In the genomic region with DNA sequence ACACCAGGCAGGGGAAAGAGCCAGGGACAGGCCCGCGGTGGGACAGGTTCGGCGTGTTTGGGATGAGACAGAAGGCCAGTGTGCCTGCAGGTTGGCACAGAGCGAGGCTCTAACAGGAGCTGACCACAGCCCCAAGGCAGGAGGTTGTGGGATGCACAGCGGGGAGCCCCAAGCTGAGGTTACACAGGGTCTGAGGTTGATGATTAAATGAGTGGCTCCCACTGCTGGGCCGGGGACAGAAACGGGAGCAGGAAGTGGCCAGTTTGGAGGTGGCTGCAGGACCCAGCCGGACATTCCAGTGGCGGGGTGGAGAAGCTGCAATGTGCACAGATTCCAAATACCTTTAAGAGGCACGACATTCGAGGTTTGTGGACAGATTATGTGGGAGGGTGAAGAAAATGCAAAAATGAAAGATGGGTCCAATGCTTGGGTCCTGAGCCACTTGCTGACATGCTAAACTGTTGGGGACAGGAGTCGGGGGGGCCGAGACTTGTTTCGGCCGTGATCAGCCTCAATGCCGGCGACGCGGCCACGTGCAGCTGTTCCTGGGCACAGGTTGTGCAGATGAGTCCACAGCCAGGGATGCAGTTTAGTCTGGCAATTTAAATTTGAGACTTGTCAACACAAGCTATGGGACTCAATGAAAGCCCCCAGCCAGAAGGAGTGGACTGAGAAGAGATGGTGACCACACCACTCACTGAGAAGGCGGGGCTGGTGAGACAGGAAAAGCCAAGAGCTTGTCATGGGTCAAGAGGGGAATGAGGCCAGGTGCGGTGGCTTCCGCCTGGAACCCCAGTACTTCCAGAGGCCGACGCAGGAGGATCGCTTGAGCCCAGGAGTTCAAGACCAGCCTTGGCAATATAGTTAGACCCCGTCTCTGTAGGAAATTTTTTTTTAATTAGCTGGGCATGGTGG, we compare ENCODE assay signal across 25 cellular contexts. TPM values are rescaled to one million over a fixed set of nuclear protein-coding genes. Genes with fewer than 3 reads are reported as not detected.
DNase-seq lines count a peak whose midpoint lies in the region; ATAC-seq and TF ChIP-seq lines count a peak whose summit lies in the region.
"Had no signal": no experiment of that assay in that cellular context is flagged by ENCODE, and none has a peak within 500 bp of the region (broad histone marks: within the 10 kb centered on the region; RNA-seq: fewer than 3 reads in every experiment).

No MANE protein-coding gene starts in this region.

- H3K27ac Mint-ChIP-seq in Calu3 (ENCODE audit: unreplicated experiment) (peak overlapping the region; percentile 59), MCF 10A (ENCODE audit: low read depth, unreplicated experiment) (peak overlapping the region; percentile 36), HFFc6 (no peak overlapping the region)
- H3K27ac Mint-ChIP-seq: activated CD8-positive, alpha-beta memory T cell treated with anti-CD3 and anti-CD28 coated beads, Interleukin-2, amount 10 ng/mL, durations not matched to agents 7 days and 5 days; mesothelial cell of epicardium; T-helper 2 cell treated with Interferon-gamma antibody and Interleukin-4, amounts not matched to agents 5 μg/mL and 100 μg/mL, for 36 hours had no signal

- H3K36me3 ChIP-seq in osteoblast (ENCODE audit: insufficient read depth, low read length) (no peaks in the 10 kb centered on the region), mesendoderm (ENCODE audit: control insufficient read depth, insufficient read depth, low read length) (no peaks in the 10 kb centered on the region)
- H3K36me3 ChIP-seq: heart right ventricle, sigmoid colon had no signal

- H3K4me3 ChIP-seq in LNCaP clone FGC (ENCODE audit: low read depth, low read length), result no peak overlapping the region
- no peak overlapping the region for H3K4me3 ChIP-seq in osteoblast (ENCODE audit: insufficient read depth, low read length)
- no peak overlapping the region for H3K4me3 ChIP-seq in mesendoderm (ENCODE audit: low read length)
- H3K4me3 ChIP-seq: heart right ventricle, sigmoid colon had no signal

- no peak overlapping the region for H3K4ac ChIP-seq in mesendoderm (ENCODE audit: low read depth, low read length)

- BruUV-seq in Calu3 (replicated peaks; lab: Mats Ljungman, UMichigan) (no TSS peak), MCF 10A (replicated peaks; lab: Mats Ljungman, UMichigan) (no TSS peak)

- H3K27me3 ChIP-seq in osteoblast (ENCODE audit: insufficient read depth, low read length) (peaks cover 51% of the 10 kb centered on the region), mesendoderm (ENCODE audit: insufficient read depth, low read length, poor library complexity) (peaks cover 5% of the 10 kb centered on the region)

- CTCF ChIA-PET in Calu3 (lab: Charles Lee), result interaction anchor here (0.6 to 2.5 kb wide), 6 partner anchors 11 to 269 kb away, joined by 3 to 12 read pairs (median 4); partner anchors contain the start of gene CBX8
- CTCF ChIA-PET in MCF 10A (lab: Yijun Ruan, JAX), result interaction anchor here (0.6 to 1.9 kb wide), 8 partner anchors 14 to 695 kb away, joined by 3 to 5 read pairs (median 3); no protein-coding TSS in a partner anchor

- no CpG with 5 or more reads among the region's 28 CpGs for WGBS in mesendoderm (ENCODE audit: extremely low coverage, insufficient coverage, low lambda C conversion rate)

- no peak overlapping the region for H2AK5ac ChIP-seq in mesendoderm (ENCODE audit: low read length)

- DNase-seq in Calu3, result peak; percentile 82
- DNase-seq in LNCaP clone FGC (ENCODE audit: low read depth), result peak; percentile 40
- no peak for DNase-seq in MCF 10A (ENCODE audit: unreplicated experiment)
- peak; percentile 77 for DNase-seq in osteoblast (ENCODE audit: insufficient read length, low spot score, missing footprints)
- DNase-seq in mesendoderm, result no peak
- no peak for DNase-seq in HFFc6
- DNase-seq in NOMO-1 (lab: John Stamatoyannopoulos, UW; ENCODE audit: unreplicated experiment in 2 of 2), result no peak
- DNase-seq: activated CD4-positive, CD25-positive, alpha-beta regulatory T cell treated with anti-CD3 and anti-CD28 coated beads, Interleukin-2, amount 50 U/mL, for 72 hours; activated CD8-positive, alpha-beta memory T cell treated with anti-CD3 and anti-CD28 coated beads, Interleukin-2, amount 10 ng/mL, durations not matched to agents 7 days and 5 days; activated effector memory CD4-positive, alpha-beta T cell treated with Interleukin-2 at 50 U/mL for 16 hours; amniotic stem cell; heart right ventricle; Karpas-422; NCI-H1436 treated with DMSO at 0.1 percent for 48 hours; NCI-H345; NK-92 treated with Interleukin-12 subunit alpha and Interleukin-12 subunit beta, amount 100 ng/mL, for 24 hours; sigmoid colon; stimulated activated CD4-positive, alpha-beta T cell treated with anti-CD3 and anti-CD28 coated beads, Interleukin-2, amount 100 ng/mL, for 24 hours had no signal

- no peaks in the 10 kb centered on the region for H3K79me1 ChIP-seq in mesendoderm (ENCODE audit: low read length)

- H3K18ac ChIP-seq in mesendoderm (ENCODE audit: low read length), result no peak overlapping the region

- H3K9me3 ChIP-seq in osteoblast (ENCODE audit: low read depth, low read length), result no peaks in the 10 kb centered on the region
- H3K9me3 ChIP-seq: heart right ventricle, sigmoid colon had no signal

- H3K4me1 ChIP-seq in osteoblast (ENCODE audit: insufficient read depth, low read length) (peaks cover 3% of the 10 kb centered on the region), mesendoderm (ENCODE audit: control insufficient read depth, low read depth, low read length) (no peaks in the 10 kb centered on the region)

- no peak for ATAC-seq in GM19397 (IDR thresholded peaks at IDR 0.05; ENCODE audit: unreplicated experiment)
- ATAC-seq: activated CD8-positive, alpha-beta memory T cell treated with anti-CD3 and anti-CD28 coated beads, Interleukin-2, amount 10 ng/mL, durations not matched to agents 7 days and 5 days; heart right ventricle had no signal

- H3K36me3 Mint-ChIP-seq in Calu3 (ENCODE audit: insufficient read depth, unreplicated experiment) (peaks cover 16% of the 10 kb centered on the region), MCF 10A (ENCODE audit: insufficient read depth, unreplicated experiment) (no peaks in the 10 kb centered on the region), HFFc6 (ENCODE audit: low read depth) (no peaks in the 10 kb centered on the region)
- H3K36me3 Mint-ChIP-seq: activated CD8-positive, alpha-beta memory T cell treated with anti-CD3 and anti-CD28 coated beads, Interleukin-2, amount 10 ng/mL, durations not matched to agents 7 days and 5 days; mesothelial cell of epicardium had no signal

- H3K9me3 Mint-ChIP-seq in Calu3 (ENCODE audit: low read depth, unreplicated experiment) (no peaks in the 10 kb centered on the region), MCF 10A (ENCODE audit: unreplicated experiment) (no peaks in the 10 kb centered on the region), HFFc6 (no peaks in the 10 kb centered on the region)
- H3K9me3 Mint-ChIP-seq: mesothelial cell of epicardium; T-helper 2 cell treated with Interferon-gamma antibody and Interleukin-4, amounts not matched to agents 5 μg/mL and 100 μg/mL, for 36 hours had no signal

- H3K9ac ChIP-seq in mesendoderm (ENCODE audit: low read length), result no peak overlapping the region

- H4K5ac ChIP-seq in mesendoderm (ENCODE audit: low read length), result no peak overlapping the region

- TF ChIP-seq CTCF in Calu3 (IDR thresholded peaks at IDR 0.05; ENCODE audit: unreplicated experiment) (no peak), LNCaP clone FGC (IDR thresholded peaks at IDR 0.05; ENCODE audit: control insufficient read depth, extremely low read depth, insufficient read depth) (no peak), MCF 10A (IDR thresholded peaks at IDR 0.05; ENCODE audit: unreplicated experiment) (no peak), osteoblast (IDR thresholded peaks at IDR 0.05; ENCODE audit: extremely low read depth, low read depth, low read length) (no peak), HFFc6 (IDR thresholded peaks at IDR 0.05) (no peak)

- H3K27ac ChIP-seq in osteoblast (ENCODE audit: low read depth, low read length) (no peak overlapping the region), mesendoderm (ENCODE audit: low read depth, low read length) (no peak overlapping the region)
- H3K27ac ChIP-seq: heart right ventricle, HL-60, sigmoid colon had no signal

- no peak overlapping the region for H3K56ac ChIP-seq in mesendoderm (ENCODE audit: low read length)

- no peak overlapping the region for H2BK120ac ChIP-seq in mesendoderm (ENCODE audit: low read depth, low read length)

- H3K4me1 Mint-ChIP-seq in Calu3 (ENCODE audit: low read depth, unreplicated experiment) (peaks cover 42% of the 10 kb centered on the region), MCF 10A (ENCODE audit: insufficient read depth, unreplicated experiment) (peaks cover 10% of the 10 kb centered on the region), HFFc6 (ENCODE audit: low read depth) (peaks cover 11% of the 10 kb centered on the region; the same call in 1 of the 2 replicates)

- H3K4me3 Mint-ChIP-seq in Calu3 (ENCODE audit: low read depth, unreplicated experiment) (peak overlapping the region; percentile 45), MCF 10A (ENCODE audit: unreplicated experiment) (no peak overlapping the region), HFFc6 (no peak overlapping the region)
- H3K4me3 Mint-ChIP-seq: activated CD8-positive, alpha-beta memory T cell treated with anti-CD3 and anti-CD28 coated beads, Interleukin-2, amount 10 ng/mL, durations not matched to agents 7 days and 5 days; mesothelial cell of epicardium; T-helper 2 cell treated with Interferon-gamma antibody and Interleukin-4, amounts not matched to agents 5 μg/mL and 100 μg/mL, for 36 hours had no signal

- no peak overlapping the region for H3K23ac ChIP-seq in mesendoderm (ENCODE audit: low read length)

- no peak overlapping the region for H2BK15ac ChIP-seq in mesendoderm (replicated peaks; ENCODE audit: low read depth)

- no peak overlapping the region for H4K8ac ChIP-seq in mesendoderm (ENCODE audit: low read depth, low read length)

- H3K79me2 ChIP-seq in osteoblast (ENCODE audit: insufficient read depth, low read length) (no peaks in the 10 kb centered on the region), mesendoderm (ENCODE audit: control insufficient read depth, insufficient read depth, low read length) (no peaks in the 10 kb centered on the region)

- intact Hi-C loops in Calu3 (cut with micrococcal nuclease; ENCODE audit: unreplicated experiment) (loop anchor here (5.0 kb wide), 1 partner anchor 38 kb away; the partner anchor contains the start of gene CBX2), MCF 10A (cut with micrococcal nuclease) (loop anchor here (10.0 kb wide), 1 partner anchor 95 kb away; the partner anchor contains the start of gene CBX4)

- H3K27me3 Mint-ChIP-seq in Calu3 (ENCODE audit: unreplicated experiment) (no peaks in the 10 kb centered on the region), MCF 10A (ENCODE audit: insufficient read depth, unreplicated experiment) (peaks cover 36% of the 10 kb centered on the region), HFFc6 (ENCODE audit: insufficient read depth) (peaks cover 58% of the 10 kb centered on the region)

- H2AFZ ChIP-seq in osteoblast (ENCODE audit: low read length), result no peak overlapping the region

- H2BK5ac ChIP-seq in mesendoderm (ENCODE audit: low read length), result no peak overlapping the region

- no peak overlapping the region for H3K4me2 ChIP-seq in osteoblast (ENCODE audit: insufficient read depth, low read length)
- no peak overlapping the region for H3K4me2 ChIP-seq in mesendoderm (ENCODE audit: low read length)

- no peaks in the 10 kb centered on the region for H4K20me1 ChIP-seq in osteoblast (ENCODE audit: insufficient read depth, low read length)

- POLR2A ChIA-PET in MCF 10A (lab: Yijun Ruan, JAX), result interaction anchor here (0.5 kb wide), 1 partner anchor 57 kb away, joined by 5 read pairs; the partner anchor contains the start of gene CBX8

RNA-seq across cellular contexts. Expression of gene ENPP7, which starts 8.7 kb away (rescaled TPM):
- total RNA-seq in Calu3 (2022) (not detected in 2 replicates), MCF 10A (2022) (not detected in 2 replicates), osteoblast (not detected in 2 replicates)
- not detected for polyA plus RNA-seq in mesendoderm (2013, experiment 1 of 2)
- not detected for polyA plus RNA-seq in mesendoderm (2013, experiment 2 of 2)
- not detected for total RNA-seq in HFFc6 (2021; fragmentation: NEBNext Ultra II Directional; extraction: Animal tissue kit (Norgen Biotek cat#: 25700))
- total RNA-seq: cerebellum, heart right ventricle, mesothelial cell of epicardium, sigmoid colon, urinary bladder had no signal
- polyA plus RNA-seq: heart right ventricle, keratinocyte, sigmoid colon, urinary bladder had no signal

RNA-seq across cellular contexts. Expression of gene CBX2, which starts 38.5 kb away (rescaled TPM):
- total RNA-seq in Calu3 (2022), result 6.3 and 8.3 TPM in 2 replicates
- 3.8 and 3.9 TPM in 2 replicates for total RNA-seq in MCF 10A (2022)
- total RNA-seq in osteoblast, result 0.88 and 1.1 TPM in 2 replicates
- 25.1 TPM for polyA plus RNA-seq in mesendoderm (2013, experiment 1 of 2)
- polyA plus RNA-seq in mesendoderm (2013, experiment 2 of 2), result 25.0 TPM
- 1 to 10 TPM in 5 of 6 experiments, under 1 TPM in 1; 0.75 to 2.0 (median 1.4) TPM for total RNA-seq in HFFc6 (2021; fragmentation: NEBNext Ultra II Directional; extraction: Animal tissue kit (Norgen Biotek cat#: 25700))

RNA-seq across cellular contexts. Expression of gene CBX8, which starts 57.5 kb away (rescaled TPM):
- total RNA-seq in Calu3 (2022) (11.1 and 11.8 TPM in 2 replicates), MCF 10A (2022) (9.4 and 10.5 TPM in 2 replicates), osteoblast (2.4 and 3.3 TPM in 2 replicates)
- 0.17 TPM for polyA plus RNA-seq in mesendoderm (2013, experiment 1 of 2)
- 0.34 TPM for polyA plus RNA-seq in mesendoderm (2013, experiment 2 of 2)
- 10 to 100 TPM in 1 of 6 experiments, 1 to 10 TPM in 5; 6.0 to 10.6 (median 8.1) TPM for total RNA-seq in HFFc6 (2021; fragmentation: NEBNext Ultra II Directional; extraction: Animal tissue kit (Norgen Biotek cat#: 25700))

Comparison
In these comparisons a context has a peak if more than half of its experiments do, and no peak if none do; other contexts are left out.
1. DNase-seq: peak in Calu3 (single experiment), LNCaP clone FGC (single experiment) and osteoblast (single experiment); none in MCF 10A (single experiment), mesendoderm (single experiment), HFFc6 (single experiment) and NOMO-1 (0 of 2).